Comparison of ENCODE assay signal across 1 cellular context in the genomic region with DNA sequence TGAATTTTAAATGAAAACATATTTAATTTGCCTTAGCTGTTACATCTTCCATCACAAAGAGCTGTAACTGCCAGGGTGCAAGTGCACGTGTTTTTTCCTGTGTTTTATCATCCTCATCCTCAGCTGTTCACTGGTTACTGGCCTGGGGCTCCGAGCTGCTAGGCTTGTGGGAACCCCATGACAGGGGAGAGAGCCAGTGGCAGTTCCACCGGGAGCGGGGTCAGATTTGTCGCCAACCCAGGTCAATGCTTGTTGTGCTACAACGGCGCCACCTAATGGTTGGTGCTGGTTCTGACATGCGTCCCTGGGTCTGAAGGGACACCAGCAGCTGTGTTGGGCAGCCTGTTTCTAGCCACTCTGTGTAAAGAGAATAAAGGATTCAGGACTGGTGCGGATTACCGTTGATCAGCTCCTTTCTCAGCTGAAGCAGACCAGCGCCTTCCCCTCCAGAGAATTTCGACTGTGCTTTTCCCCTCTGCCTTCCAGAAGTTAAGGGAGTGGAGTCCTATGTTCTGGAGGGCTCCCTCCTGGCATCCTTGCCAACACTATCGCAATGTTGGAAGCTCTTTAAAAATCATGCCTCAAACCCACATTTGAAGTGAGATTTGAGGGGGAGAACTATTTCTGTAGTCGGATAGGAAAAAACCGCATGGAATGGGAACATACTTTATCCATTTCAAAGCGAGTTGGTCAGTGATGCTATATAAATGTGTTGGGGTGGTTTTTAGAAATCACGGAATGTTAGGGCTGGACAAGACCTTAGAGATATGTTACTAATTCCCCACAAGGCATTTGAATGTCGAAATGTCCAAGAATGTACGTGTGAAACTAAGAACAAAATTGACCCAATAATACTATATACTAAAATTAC.
TF ChIP-seq lines count a peak whose summit lies in the region.

No MANE protein-coding gene starts in this region.

TF ChIP-seq in HepG2, 621 proteins besides CTCF, POLR2A, EP300 and RAD21 (continued from another document and continues in another):
- TF ChIP-seq PRDM15 (CRISPR knock-in tag; IDR thresholded peaks at IDR 0.05), result no peak
- TF ChIP-seq STAG1 (CRISPR knock-in tag; IDR thresholded peaks at IDR 0.05), result peak; percentile 100
- no peak for TF ChIP-seq ZNF30 (CRISPR knock-in tag; IDR thresholded peaks at IDR 0.05)
- TF ChIP-seq NFIB (CRISPR knock-in tag; IDR thresholded peaks at IDR 0.05; ENCODE audit: borderline replicate concordance), result no peak
- TF ChIP-seq SMAD3 (CRISPR knock-in tag; IDR thresholded peaks at IDR 0.05), result peak; percentile 90
- TF ChIP-seq ZNF207 (IDR thresholded peaks at IDR 0.05; ENCODE audit: borderline replicate concordance), result no peak
- TF ChIP-seq PITX1 (CRISPR knock-in tag; IDR thresholded peaks at IDR 0.05), result peak; percentile 58; the same call in 1 of the 2 replicates
- 0 out of 2 replicates have a peak, but pooled peaks have one; percentile 46 for TF ChIP-seq ZIK1 (CRISPR knock-in tag; IDR thresholded peaks at IDR 0.05; ENCODE audit: borderline replicate concordance, low read depth)
- TF ChIP-seq ZNF136 (CRISPR knock-in tag; IDR thresholded peaks at IDR 0.05; ENCODE audit: low read depth), result no peak
- no peak for TF ChIP-seq PRMT3 (CRISPR knock-in tag; IDR thresholded peaks at IDR 0.05; ENCODE audit: borderline replicate concordance, low read depth)
- TF ChIP-seq ETV5 (CRISPR knock-in tag; IDR thresholded peaks at IDR 0.05; ENCODE audit: borderline replicate concordance), result peak; percentile 60
- peak; percentile 50; the same call in 1 of the 2 replicates for TF ChIP-seq ZBTB38 (CRISPR knock-in tag; IDR thresholded peaks at IDR 0.05)
- TF ChIP-seq MEIS2 (CRISPR knock-in tag; IDR thresholded peaks at IDR 0.05), result peak; percentile 52; the same call in 1 of the 2 replicates
- TF ChIP-seq, protein P1, sequence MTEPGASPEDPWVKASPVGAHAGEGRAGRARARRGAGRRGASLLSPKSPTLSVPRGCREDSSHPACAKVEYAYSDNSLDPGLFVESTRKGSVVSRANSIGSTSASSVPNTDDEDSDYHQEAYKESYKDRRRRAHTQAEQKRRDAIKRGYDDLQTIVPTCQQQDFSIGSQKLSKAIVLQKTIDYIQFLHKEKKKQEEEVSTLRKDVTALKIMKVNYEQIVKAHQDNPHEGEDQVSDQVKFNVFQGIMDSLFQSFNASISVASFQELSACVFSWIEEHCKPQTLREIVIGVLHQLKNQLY (CRISPR knock-in tag; IDR thresholded peaks at IDR 0.05), result no peak
- no peak for TF ChIP-seq MTF2 (CRISPR knock-in tag; IDR thresholded peaks at IDR 0.05; ENCODE audit: borderline replicate concordance)
- TF ChIP-seq ZNF24 (IDR thresholded peaks at IDR 0.05), result 0 out of 2 replicates have a peak, but pooled peaks have one; percentile 17
- TF ChIP-seq HMG20B (CRISPR knock-in tag; conservative IDR thresholded peaks at IDR 0.05), result no peak
- no peak for TF ChIP-seq CAMTA2 (CRISPR knock-in tag; IDR thresholded peaks at IDR 0.05; ENCODE audit: borderline replicate concordance)
- 0 out of 2 replicates have a peak, but pooled peaks have one; percentile 45 for TF ChIP-seq MTERF4 (CRISPR knock-in tag; IDR thresholded peaks at IDR 0.05)
- TF ChIP-seq RFXAP (CRISPR knock-in tag; IDR thresholded peaks at IDR 0.05; ENCODE audit: borderline replicate concordance), result 0 out of 2 replicates have a peak, but pooled peaks have one; percentile 41
- TF ChIP-seq ZNF850 (CRISPR knock-in tag; conservative IDR thresholded peaks at IDR 0.05), result no peak
- TF ChIP-seq ZSCAN21 (CRISPR knock-in tag; IDR thresholded peaks at IDR 0.05; ENCODE audit: borderline replicate concordance), result peak; percentile 52; the same call in 1 of the 2 replicates
- TF ChIP-seq POGK (CRISPR knock-in tag; conservative IDR thresholded peaks at IDR 0.05), result 0 out of 2 replicates have a peak, but pooled peaks have one; percentile 37
- TF ChIP-seq ZNF605 (CRISPR knock-in tag; IDR thresholded peaks at IDR 0.05), result 0 out of 2 replicates have a peak, but pooled peaks have one; percentile 27
- 0 out of 2 replicates have a peak, but pooled peaks have one; percentile 20 for TF ChIP-seq ZNF652 (CRISPR knock-in tag; IDR thresholded peaks at IDR 0.05; ENCODE audit: borderline replicate concordance, low read depth)
- peak; percentile 62 for TF ChIP-seq RXRA (CRISPR knock-in tag; IDR thresholded peaks at IDR 0.05)
- TF ChIP-seq KIAA2018 (CRISPR knock-in tag; IDR thresholded peaks at IDR 0.05; ENCODE audit: borderline replicate concordance), result 0 out of 2 replicates have a peak, but pooled peaks have one; percentile 63
- TF ChIP-seq, protein P2, sequence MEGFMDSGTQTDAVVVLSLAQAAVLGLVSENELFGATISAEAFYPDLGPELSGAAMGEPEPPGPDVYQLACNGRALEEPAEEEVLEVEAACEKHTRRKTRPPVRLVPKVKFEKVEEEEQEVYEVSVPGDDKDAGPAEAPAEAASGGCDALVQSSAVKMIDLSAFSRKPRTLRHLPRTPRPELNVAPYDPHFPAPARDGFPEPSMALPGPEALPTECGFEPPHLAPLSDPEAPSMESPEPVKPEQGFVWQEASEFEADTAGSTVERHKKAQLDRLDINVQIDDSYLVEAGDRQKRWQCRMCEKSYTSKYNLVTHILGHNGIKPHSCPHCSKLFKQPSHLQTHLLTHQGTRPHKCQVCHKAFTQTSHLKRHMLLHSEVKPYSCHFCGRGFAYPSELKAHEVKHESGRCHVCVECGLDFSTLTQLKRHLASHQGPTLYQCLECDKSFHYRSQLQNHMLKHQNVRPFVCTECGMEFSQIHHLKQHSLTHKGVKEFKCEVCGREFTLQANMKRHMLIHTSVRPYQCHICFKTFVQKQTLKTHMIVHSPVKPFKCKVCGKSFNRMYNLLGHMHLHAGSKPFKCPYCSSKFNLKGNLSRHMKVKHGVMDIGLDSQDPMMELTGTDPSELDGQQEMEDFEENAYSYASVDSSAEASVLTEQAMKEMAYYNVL (CRISPR knock-in tag; IDR thresholded peaks at IDR 0.05; ENCODE audit: borderline replicate concordance), result peak; percentile 26; the same call in 1 of the 2 replicates
- TF ChIP-seq THAP11 (CRISPR knock-in tag; IDR thresholded peaks at IDR 0.05), result 0 out of 2 replicates have a peak, but pooled peaks have one; percentile 48
